ENCODE assay signal across 13 cellular contexts in the genomic region with DNA sequence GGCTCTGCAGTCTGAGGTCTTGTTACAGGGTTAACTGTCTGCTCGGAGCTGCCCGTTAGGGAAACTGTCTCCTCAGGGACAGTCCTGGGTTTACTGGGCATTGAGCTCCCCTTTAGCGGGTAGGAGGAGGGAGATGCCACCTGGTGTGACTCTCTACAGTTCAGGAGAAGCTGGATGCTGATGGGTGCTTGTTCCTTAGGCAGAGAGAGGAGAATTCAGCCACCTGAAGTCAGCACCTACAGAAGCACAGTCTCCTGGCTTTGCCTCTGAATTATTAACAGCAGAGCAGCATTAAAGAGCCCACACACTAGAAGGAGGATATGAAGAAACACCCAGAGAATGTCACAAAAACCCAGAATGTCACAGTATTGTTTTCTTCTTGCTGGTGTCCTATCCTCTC. TPM values are rescaled to one million over a fixed set of nuclear protein-coding genes. Genes with fewer than 3 reads are reported as not detected.
DNase-seq lines count a peak whose midpoint lies in the region; ATAC-seq, FAIRE-seq and TF ChIP-seq lines count a peak whose summit lies in the region.
"Had no signal": no experiment of that assay in that cellular context is flagged by ENCODE, and none has a peak within 500 bp of the region (broad histone marks: within the 10 kb centered on the region; RNA-seq: fewer than 3 reads in every experiment).

No MANE protein-coding gene starts in this region.

- no peaks in the 10 kb centered on the region for H3K27me3 Mint-ChIP-seq in activated T-cell treated with anti-CD3 and anti-CD28 coated beads, Interleukin-2, amount 50 U/mL, for 4 hours (ENCODE audit: low read depth)

- H3K9me3 ChIP-seq in DND-41 (ENCODE audit: insufficient read depth, low read length, severe bottlenecking) (no peaks in the 10 kb centered on the region), heart right ventricle (peaks cover 0 to 23% (median 4%) of the 10 kb centered on the region in 11 donors)
- H3K9me3 ChIP-seq: Caco-2 had no signal

- no peak overlapping the region for H3K4me2 ChIP-seq in DND-41 (ENCODE audit: insufficient read depth, low read length)
- H3K4me2 ChIP-seq: KMS-11 had no signal

- peaks cover 74% of the 10 kb centered on the region for H3K4me1 Mint-ChIP-seq in activated T-cell treated with anti-CD3 and anti-CD28 coated beads, Interleukin-2, amount 50 U/mL, for 4 hours (ENCODE audit: low read depth)

- H3K36me3 ChIP-seq in DND-41 (ENCODE audit: insufficient read depth, low read length), result no peaks in the 10 kb centered on the region
- peaks cover 0 to 31% (median 22%) of the 10 kb centered on the region in 9 donors for H3K36me3 ChIP-seq in heart right ventricle
- H3K36me3 ChIP-seq: cardiac muscle cell had no signal

- DNase-seq in DND-41 (no peak), heart right ventricle (no peak), GM19238 (ENCODE audit: insufficient read length, low spot score) (no peak), kidney glomerular epithelial cell (lab: John Stamatoyannopoulos, UW) (no peak), RCC 7860 (ENCODE audit: low spot score) (no peak), NCI-H446 treated with DMSO at 0.1 percent for 48 hours (lab: John Stamatoyannopoulos, UW) (no peak)
- no peak for DNase-seq in activated T-cell treated with anti-CD3 and anti-CD28 coated beads, Interleukin-2, amount 50 U/mL, for 4 hours
- DNase-seq: activated CD4-positive, alpha-beta T cell treated with anti-CD3 and anti-CD28 coated beads, Interleukin-2, amount 50 U/mL, for 48 hours; Caco-2; NCI-H526 had no signal

- H2AFZ ChIP-seq in DND-41 (ENCODE audit: low read depth, low read length), result 0 out of 2 replicates have a peak overlapping the region, but pooled peaks have one; percentile 9

- H3K27ac ChIP-seq in DND-41 (ENCODE audit: low read length) (no peak overlapping the region), heart right ventricle (peak overlapping the region; percentile 55 to 97 (median 89)), skin epidermis (peak overlapping the region; percentile 48 to 96 (median 79))
- H3K27ac ChIP-seq: cardiac muscle cell, KMS-11 had no signal

- H3K4me1 ChIP-seq in DND-41 (ENCODE audit: insufficient read depth, low read length), result peaks cover 14% of the 10 kb centered on the region
- H3K4me1 ChIP-seq in heart right ventricle, result peaks cover 0 to 33% (median 11%) of the 10 kb centered on the region in 9 donors
- H3K4me1 ChIP-seq: Caco-2 had no signal

- H3K36me3 Mint-ChIP-seq in activated T-cell treated with anti-CD3 and anti-CD28 coated beads, Interleukin-2, amount 50 U/mL, for 4 hours (ENCODE audit: insufficient read depth), result peaks cover 40% of the 10 kb centered on the region

- peaks cover 12% of the 10 kb centered on the region for H3K9me3 Mint-ChIP-seq in activated T-cell treated with anti-CD3 and anti-CD28 coated beads, Interleukin-2, amount 50 U/mL, for 4 hours

- H4K20me1 ChIP-seq in DND-41 (ENCODE audit: insufficient read depth, low read length), result no peaks in the 10 kb centered on the region

- FAIRE-seq in RCC 7860 (lab: Jason Lieb, UNC), result no peak

- H3K4me3 Mint-ChIP-seq in activated T-cell treated with anti-CD3 and anti-CD28 coated beads, Interleukin-2, amount 50 U/mL, for 4 hours, result peak overlapping the region; percentile 82

- H3K9ac ChIP-seq in DND-41 (ENCODE audit: low read depth, low read length), result no peak overlapping the region
- H3K9ac ChIP-seq: KMS-11 had no signal

- no peaks in the 10 kb centered on the region for H3K27me3 ChIP-seq in DND-41 (ENCODE audit: insufficient read depth, low read length, poor library complexity)
- no peaks in the 10 kb centered on the region for H3K27me3 ChIP-seq in heart right ventricle
- H3K27me3 ChIP-seq: cardiac muscle cell had no signal

- ATAC-seq in DND-41 (ENCODE audit: insufficient read depth, low read depth), result no peak
- peak; percentile 17 to 23 for ATAC-seq in activated T-cell treated with anti-CD3 and anti-CD28 coated beads, Interleukin-2, amount 50 U/mL, for 4 hours
- ATAC-seq in heart right ventricle, result peak; percentile 9 to 60 (median 40)

- intact Hi-C loops in heart right ventricle (cut with DNase I), result loop anchor here in 6 of 10 donors (5.0 to 10.0 kb wide), 8 partner anchors 46 to 187 kb away; a partner anchor contains a TSS

- 45 to 64% methylated on average over 3 of the region's 3 CpGs for WGBS in heart right ventricle, 2 donors

- H3K4me3 ChIP-seq in DND-41 (ENCODE audit: low read depth in 1 of 2, low read length in 2 of 2), result no peak overlapping the region
- peak overlapping the region; percentile 37 to 72 (median 60) for H3K4me3 ChIP-seq in heart right ventricle
- H3K4me3 ChIP-seq in skin epidermis, result peak overlapping the region; percentile 22 to 59 (median 34)
- H3K4me3 ChIP-seq: cardiac muscle cell had no signal

- no peak for TF ChIP-seq CTCF in DND-41 (IDR thresholded peaks at IDR 0.05; ENCODE audit: borderline replicate concordance, extremely low read depth, low read length, poor library complexity, severe bottlenecking)
- no peak for TF ChIP-seq CTCF in heart right ventricle (IDR thresholded peaks at IDR 0.05)

- H3K79me2 ChIP-seq in DND-41 (ENCODE audit: insufficient read depth, low read length), result no peaks in the 10 kb centered on the region

RNA-seq across cellular contexts. Expression of a gene that starts 0.7 kb away (rescaled TPM):
- 10 to 100 TPM; 10.1 to 11.1 (median 11.1) TPM for total RNA-seq in activated T-cell treated with anti-CD3 and anti-CD28 coated beads, Interleukin-2, amount 50 U/mL, for 4 hours
- 10 to 100 TPM; 19.7 to 68.6 (median 31.0) TPM for total RNA-seq in heart right ventricle
- polyA plus RNA-seq in heart right ventricle, result 10 to 100 TPM; 39.0 to 50.8 TPM
- total RNA-seq: Caco-2 had no signal
- polyA plus RNA-seq: cardiac muscle cell had no signal

RNA-seq across cellular contexts. Expression of a gene that starts 53.2 kb away (rescaled TPM):
- total RNA-seq in activated T-cell treated with anti-CD3 and anti-CD28 coated beads, Interleukin-2, amount 50 U/mL, for 4 hours, result 10 to 100 TPM; 23.9 to 28.3 (median 25.0) TPM
- total RNA-seq in heart right ventricle, result 10 to 100 TPM in 6 of 10 donors, 1 to 10 TPM in 4; 7.5 to 41.2 (median 19.6) TPM
- polyA plus RNA-seq in heart right ventricle, result 10 to 100 TPM; 43.9 to 77.5 TPM
- total RNA-seq: Caco-2, cardiac muscle cell had no signal
- polyA plus RNA-seq: cardiac muscle cell had no signal

Comparison
In these comparisons a context has a peak if more than half of its experiments do, and no peak if none do; other contexts are left out.
1. H3K4me3 ChIP-seq: peak in heart right ventricle (10 of 10) and skin epidermis (7 of 7); none in DND-41 (0 of 2).